Comparison of ENCODE assay signal across 16 cellular contexts in genomic region chr15:75718326-75718725, GRCh38. TPM values are rescaled to one million over a fixed set of nuclear protein-coding genes. Genes with fewer than 3 reads are reported as not detected.
A peak's percentile ranks its signal among the peaks of the same experiment; 100 is the strongest.
DNase-seq lines count a peak whose midpoint lies in the region; ATAC-seq lines count a peak whose summit lies in the region.
"Had no signal": no experiment of that assay in that cellular context is flagged by ENCODE, and none has a peak within 500 bp of the region (broad histone marks: within the 10 kb centered on the region; RNA-seq: fewer than 3 reads in every experiment).

No MANE protein-coding gene starts in this region.

- H3K4me1 ChIP-seq in right cardiac atrium (ENCODE audit: control insufficient read depth, insufficient read depth, low read length): peaks cover 4% of the 10 kb centered on the region
- no peaks in the 10 kb centered on the region for H3K4me1 ChIP-seq in aorta (ENCODE audit: control insufficient read depth in 1 of 2, insufficient read depth in 2 of 2, low read length in 2 of 2)
- H3K4me1 ChIP-seq: pancreas had no signal

- H3K27me3 ChIP-seq in right cardiac atrium (ENCODE audit: control insufficient read depth, insufficient read depth) (no peaks in the 10 kb centered on the region), aorta (ENCODE audit: control insufficient read depth in 1 of 2, insufficient read depth in 2 of 2, low read length in 1 of 2) (no peaks in the 10 kb centered on the region)

- intact Hi-C loops in right cardiac atrium (cut with DNase I): no loop called here
- intact Hi-C loops in Right ventricle myocardium inferior (cut with DNase I): no loop called here
- intact Hi-C loops in aorta (cut with DNase I): no loop called here
- intact Hi-C loops in head of caudate nucleus (cut with DNase I): no loop called here

- ATAC-seq in right cardiac atrium: no peak
- no peak for ATAC-seq in Right ventricle myocardium inferior
- no peak for ATAC-seq in aorta (ENCODE audit: low FRiP score)
- no peak for ATAC-seq in HG02981 (IDR thresholded peaks at IDR 0.05; ENCODE audit: unreplicated experiment)
- ATAC-seq: pancreas had no signal

- H3K4me3 ChIP-seq in right cardiac atrium (ENCODE audit: low read length) (no peak overlapping the region), aorta (ENCODE audit: low read length in 2 of 2) (no peak overlapping the region)
- H3K4me3 ChIP-seq: lung, pancreas, SK-N-MC had no signal

- H3K9me3 ChIP-seq in right cardiac atrium (ENCODE audit: control insufficient read depth, low read length) (no peaks in the 10 kb centered on the region), aorta (ENCODE audit: control insufficient read depth, low read length) (no peaks in the 10 kb centered on the region)
- H3K9me3 ChIP-seq: pancreas had no signal

- no peak overlapping the region for H3K27ac ChIP-seq in right cardiac atrium (ENCODE audit: low read length)
- H3K27ac ChIP-seq in aorta (ENCODE audit: low read depth in 1 of 2, low read length in 2 of 2): peak overlapping the region in 1 of 2 donors; percentile 47
- H3K27ac ChIP-seq: pancreas, SK-N-MC had no signal

- H3K36me3 ChIP-seq in aorta (ENCODE audit: control insufficient read depth in 1 of 2, insufficient read depth in 2 of 2, low read length in 1 of 2): no peaks in the 10 kb centered on the region
- H3K36me3 ChIP-seq: pancreas had no signal

- peak in 2 of 3 donors; percentile 41 to 44 for DNase-seq in right cardiac atrium
- DNase-seq in Right ventricle myocardium inferior (ENCODE audit: missing footprints): no peak
- DNase-seq in astrocyte of the hippocampus (ENCODE audit: low read depth, low spot score): peak; percentile 75
- peak; percentile 88 for DNase-seq in hepatic stellate cell (ENCODE audit: low spot score)
- DNase-seq in aorta: peak; percentile 64 to 89
- no peak for DNase-seq in NCI-H1417 (lab: John Stamatoyannopoulos, UW)
- no peak for DNase-seq in head of caudate nucleus
- DNase-seq: activated CD4-positive, alpha-beta T cell treated with anti-CD3 and anti-CD28 coated beads for 1 hour; DMS79 treated with DMSO at 0.1 percent for 48 hours; NCI-H1092 treated with DMSO at 0.1 percent for 48 hours; NCI-H526 treated with DMSO at 0.1 percent for 48 hours; stimulated activated CD4-positive, alpha-beta T cell treated with anti-CD3 and anti-CD28 coated beads, Interleukin-4, amount 100 ng/mL, for 4 hours had no signal

- 49% methylated on average over 3 of the region's 3 CpGs for WGBS in right cardiac atrium
- WGBS in aorta, 2 donors: 29 to 30% methylated on average over 3 of the region's 3 CpGs

RNA-seq across cellular contexts. Expression of gene CSPG4, which starts 5.7 kb away (rescaled TPM):
- total RNA-seq in right cardiac atrium (10 to 100 TPM; 10.1 to 48.9 (median 16.2) TPM), Right ventricle myocardium inferior (7.8 TPM), aorta (100 to 1,000 TPM in 1 of 2 donors, 10 to 100 TPM in 1; 86.8 to 160 TPM)
- polyA plus RNA-seq in right cardiac atrium (11.5 TPM), aorta (10 to 100 TPM; 10.6 to 45.1 TPM)

Comparison
In these comparisons a context has a peak if more than half of its experiments do, and no peak if none do; other contexts are left out.
1. DNase-seq: peak in right cardiac atrium (2 of 3), astrocyte of the hippocampus (single experiment), hepatic stellate cell (single experiment) and aorta (2 of 2); none in Right ventricle myocardium inferior (single experiment), NCI-H1417 (0 of 3) and head of caudate nucleus (0 of 42).